ENCODE assay signal across 17 cellular contexts in genomic region chr20:62350629-62351422, GRCh38. TPM values are rescaled to one million over a fixed set of nuclear protein-coding genes. Genes with fewer than 3 reads are reported as not detected.
DNase-seq lines count a peak whose midpoint lies in the region; ATAC-seq and TF ChIP-seq lines count a peak whose summit lies in the region.
"Had no signal": no experiment of that assay in that cellular context is flagged by ENCODE, and none has a peak within 500 bp of the region (broad histone marks: within the 10 kb centered on the region; RNA-seq: fewer than 3 reads in every experiment).

No MANE protein-coding gene starts in this region.

- 85 to 92% (median 88%) methylated on average over 21 to 23 of the region's 23 CpGs for WGBS in heart left ventricle, 4 donors
- WGBS in urinary bladder, result 80% methylated on average over 23 of the region's 23 CpGs

- intact Hi-C loops in heart left ventricle (cut with DNase I), result loop anchor here in 4 of 10 donors (5.0 to 10.0 kb wide), 4 partner anchors 39 to 49 kb away; partner anchors contain the start of gene ADRM1 (in 2 of the 4)
- intact Hi-C loops in left cardiac atrium (cut with DNase I), result loop anchor here in 1 of 2 donors (5.0 kb wide), 1 partner anchor 44 kb away; no protein-coding TSS in a partner anchor
- intact Hi-C loops in mucosa of descending colon (cut with DNase I, micrococcal nuclease), result no loop called here

- H3K36me3 ChIP-seq in heart left ventricle (peaks cover 0 to 58% (median 39%) of the 10 kb centered on the region in 9 donors), mucosa of descending colon (ENCODE audit: low read depth) (no peaks in the 10 kb centered on the region), urinary bladder (ENCODE audit: insufficient read depth) (no peaks in the 10 kb centered on the region)
- H3K36me3 ChIP-seq: uterus had no signal

- H3K4me3 ChIP-seq in heart left ventricle (no peak overlapping the region), epithelial cell of esophagus (ENCODE audit: low read length) (no peak overlapping the region), mucosa of descending colon (no peak overlapping the region), urinary bladder (ENCODE audit: low read depth, low read length) (no peak overlapping the region)
- H3K4me3 ChIP-seq: uterus had no signal

- H3K4me1 ChIP-seq in heart left ventricle (peaks cover 18 to 39% (median 29%) of the 10 kb centered on the region in 12 donors), mucosa of descending colon (ENCODE audit: low read depth) (peaks cover 5% of the 10 kb centered on the region), urinary bladder (ENCODE audit: insufficient read depth) (no peaks in the 10 kb centered on the region)

- peak overlapping the region in 1 of 12 donors; percentile 92 for H3K27ac ChIP-seq in heart left ventricle
- H3K27ac ChIP-seq in urinary bladder (ENCODE audit: low read depth), result peak overlapping the region; percentile 81
- H3K27ac ChIP-seq: HL-60, uterus had no signal

- H3K9me3 ChIP-seq in heart left ventricle (peaks cover 0 to 11% (median 0%) of the 10 kb centered on the region in 12 donors), mucosa of descending colon (no peaks in the 10 kb centered on the region)
- H3K9me3 ChIP-seq: uterus had no signal

- peak in 3 of 5 donors; percentile 19 to 58 (median 20) for DNase-seq in heart left ventricle
- no peak for DNase-seq in left cardiac atrium
- peak; percentile 70 for DNase-seq in epithelial cell of esophagus (ENCODE audit: low read depth)
- no peak for DNase-seq in mucosa of descending colon
- DNase-seq in islet precursor cell, result no peak
- DNase-seq in iPS-NIHi7 (ENCODE audit: extremely low spot score), result no peak
- DNase-seq: activated CD4-positive, alpha-beta memory T cell treated with anti-CD3 and anti-CD28 coated beads for 36 hours; EL; KG1; NCI-H1048; NCI-H2081 treated with DMSO at 0.1 percent for 48 hours; NCI-H82; uterus had no signal

- TF ChIP-seq CTCF in heart left ventricle (IDR thresholded peaks at IDR 0.05) (no peak), epithelial cell of esophagus (IDR thresholded peaks at IDR 0.05; ENCODE audit: insufficient read depth, low read depth, low read length, missing control alignments) (no peak), mucosa of descending colon (IDR thresholded peaks at IDR 0.05) (no peak)

- H3K27me3 ChIP-seq in heart left ventricle, result no peaks in the 10 kb centered on the region
- H3K27me3 ChIP-seq: uterus had no signal

- TF ChIP-seq POLR2A in heart left ventricle (IDR thresholded peaks at IDR 0.05), result no peak

- ATAC-seq in heart left ventricle, result no peak
- no peak for ATAC-seq in left cardiac atrium
- ATAC-seq in mucosa of descending colon, result peak; percentile 36
- no peak for ATAC-seq in GM19324 (IDR thresholded peaks at IDR 0.05; ENCODE audit: low FRiP score, unreplicated experiment)

RNA-seq across cellular contexts. Expression of gene LAMA5, which starts 16.3 kb away (rescaled TPM):
- total RNA-seq in heart left ventricle (100 to 1,000 TPM in 1 of 9 donors, 10 to 100 TPM in 8; 57.4 to 107 (median 73.6) TPM), left cardiac atrium (100 to 1,000 TPM in 1 of 2 donors, 10 to 100 TPM in 1; 70.4 to 113 TPM), mucosa of descending colon (100 to 1,000 TPM in 1 of 3 donors, 10 to 100 TPM in 2; 21.8 to 335 (median 40.7) TPM), urinary bladder (40.4 TPM)
- polyA plus RNA-seq in heart left ventricle (100 to 1,000 TPM in 1 of 2 donors, 10 to 100 TPM in 1; 72.0 to 128 TPM), urinary bladder (162 TPM)
- polyA plus RNA-seq: CD4-positive, alpha-beta memory T cell had no signal

RNA-seq across cellular contexts. Expression of gene RPS21, which starts 36.1 kb away (rescaled TPM):
- total RNA-seq in heart left ventricle, result 100 to 1,000 TPM; 434 to 831 (median 670) TPM
- polyA plus RNA-seq in heart left ventricle, result 1,000 to 10,000 TPM; 1,943 to 3,051 TPM
- total RNA-seq in left cardiac atrium, result 100 to 1,000 TPM; 733 to 750 TPM
- 1,000 to 10,000 TPM; 1,171 to 1,284 (median 1,191) TPM for total RNA-seq in mucosa of descending colon
- total RNA-seq in urinary bladder, result 396 TPM
- polyA plus RNA-seq in urinary bladder, result 4,730 TPM

RNA-seq across cellular contexts. Expression of gene ADRM1, which starts 48.0 kb away (rescaled TPM):
- total RNA-seq in heart left ventricle, result 100 to 1,000 TPM in 3 of 9 donors, 10 to 100 TPM in 6; 66.8 to 218 (median 79.8) TPM
- polyA plus RNA-seq in heart left ventricle, result 100 to 1,000 TPM in 1 of 2 donors, 10 to 100 TPM in 1; 87.2 to 187 TPM
- 10 to 100 TPM; 57.9 to 76.9 TPM for total RNA-seq in left cardiac atrium
- 10 to 100 TPM; 54.4 to 85.8 (median 77.6) TPM for total RNA-seq in mucosa of descending colon
- total RNA-seq in urinary bladder, result 27.5 TPM
- 115 TPM for polyA plus RNA-seq in urinary bladder

RNA-seq across cellular contexts. Expression of gene CABLES2, which starts 56.3 kb away (rescaled TPM):
- total RNA-seq in heart left ventricle (10 to 100 TPM in 2 of 9 donors, 1 to 10 TPM in 7; 6.1 to 12.0 (median 8.8) TPM), left cardiac atrium (10 to 100 TPM; 20.6 to 25.3 TPM), mucosa of descending colon (1 to 10 TPM; 5.4 to 9.3 (median 6.6) TPM), urinary bladder (2.1 TPM)
- polyA plus RNA-seq in heart left ventricle (10 to 100 TPM in 1 of 2 donors, 1 to 10 TPM in 1; 2.9 to 10.7 TPM), urinary bladder (5.7 TPM)

Comparison
In these comparisons a context has a peak if more than half of its experiments do, and no peak if none do; other contexts are left out.
1. DNase-seq: peak in heart left ventricle (3 of 5) and epithelial cell of esophagus (single experiment); none in left cardiac atrium (single experiment), mucosa of descending colon (0 of 3), islet precursor cell (single experiment) and iPS-NIHi7 (single experiment).